ENCODE assay signal across 1 cellular context in the genomic region with DNA sequence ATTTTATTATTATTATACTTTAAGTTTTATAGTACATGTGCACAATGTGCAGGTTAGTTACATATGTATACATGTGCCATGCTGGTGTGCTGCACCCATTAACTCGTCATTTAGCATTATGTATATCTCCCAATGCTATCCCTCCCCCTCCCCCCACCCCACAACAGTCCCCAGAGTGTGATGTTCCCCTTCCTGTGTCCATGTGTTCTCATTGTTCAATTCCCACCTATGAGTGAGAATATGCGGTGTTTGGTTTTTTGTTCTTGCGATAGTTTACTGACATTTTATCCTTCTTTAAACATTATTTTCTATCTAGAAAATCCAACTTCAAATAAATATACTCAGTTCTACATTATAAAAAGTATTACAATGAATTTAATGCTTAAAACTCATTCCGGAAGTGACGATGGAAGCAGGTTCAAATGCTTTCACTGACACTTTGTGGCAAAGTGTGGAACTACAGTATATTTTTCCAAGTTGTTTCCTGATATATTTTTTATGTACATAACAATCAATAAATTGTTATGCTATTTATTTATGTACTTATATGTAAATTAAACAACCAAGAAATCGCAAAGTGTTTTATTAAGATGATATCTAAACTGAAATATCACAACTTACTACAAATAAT.
TF ChIP-seq lines count a peak whose summit lies in the region.

No MANE protein-coding gene starts in this region.

TF ChIP-seq in IMR-90, 13 proteins besides CTCF, POLR2A, EP300 and RAD21:
- TF ChIP-seq SMC3 (IDR thresholded peaks at IDR 0.05; ENCODE audit: low read depth, low read length), result peak; percentile 72
